ENCODE assay signal across 8 cellular contexts in genomic region chr19:44050740-44051653, GRCh38. TPM values are rescaled to one million over a fixed set of nuclear protein-coding genes. Genes with fewer than 3 reads are reported as not detected.
DNase-seq lines count a peak whose midpoint lies in the region; ATAC-seq, FAIRE-seq and TF ChIP-seq lines count a peak whose summit lies in the region.

No MANE protein-coding gene starts in this region.

- CTCF ChIA-PET in activated B cell treated with CpG ODN at 0.5 μM for 24 hours (lab: Charles Lee): no interaction called here
- CTCF ChIA-PET in endothelial cell of umbilical vein (lab: Charles Lee): interaction anchor here (0.8 kb wide), 1 partner anchor 100 kb away, joined by 3 read pairs; the partner anchor contains the start of gene ZNF221

- no peaks in the 10 kb centered on the region for H3K9me1 ChIP-seq in endothelial cell of umbilical vein (replicated peaks; ENCODE audit: control insufficient read depth, extremely low read depth, insufficient read depth, low read length)

- TF ChIP-seq CTCF in activated B cell treated with CpG ODN at 0.5 μM for 24 hours (IDR thresholded peaks at IDR 0.05) (no peak), endothelial cell of umbilical vein (IDR thresholded peaks at IDR 0.05; ENCODE audit: extremely low read depth in 1 of 2, insufficient read depth in 1 of 2, low read depth in 1 of 2, low read length in 2 of 2) (no peak), tibial artery (IDR thresholded peaks at IDR 0.05) (no peak)

- FAIRE-seq in endothelial cell of umbilical vein (lab: Jason Lieb, UNC): no peak

- H3K9ac ChIP-seq in HUES64 (ENCODE audit: low read depth, low read length) (no peak overlapping the region), endothelial cell of umbilical vein (replicated peaks; ENCODE audit: extremely low read depth, insufficient read depth, low read length) (peak overlapping the region; percentile 0)

- H3K9me3 ChIP-seq in HUES64 (ENCODE audit: insufficient read depth, low read depth, low read length) (no peaks in the 10 kb centered on the region), endothelial cell of umbilical vein (replicated peaks; ENCODE audit: control insufficient read depth, insufficient read depth, low read length) (no peaks in the 10 kb centered on the region), muscle layer of duodenum (ENCODE audit: control insufficient read depth in 1 of 2, low read length in 2 of 2) (peaks cover 0 to 24% of the 10 kb centered on the region in 2 donors), tibial artery (no peaks in the 10 kb centered on the region)

- H3K27ac ChIP-seq in HUES64 (ENCODE audit: low read depth, low read length) (no peak overlapping the region), endothelial cell of umbilical vein (ENCODE audit: insufficient read depth, low read depth, low read length) (no peak overlapping the region), muscle layer of duodenum (ENCODE audit: low read length) (peak overlapping the region; percentile 64), tibial artery (peak overlapping the region; percentile 29 to 77)

- POLR2A ChIA-PET in activated B cell treated with CpG ODN at 0.5 μM for 24 hours (lab: Charles Lee) (interaction anchor here (1.2 to 1.8 kb wide), 2 partner anchors 21 to 44 kb away, joined by 3 to 6 read pairs; partner anchors contain the start of gene ZNF224), endothelial cell of umbilical vein (lab: Charles Lee) (no interaction called here)

- H3K27me3 ChIP-seq in HUES64 (ENCODE audit: insufficient read depth, low read length) (peaks cover 17% of the 10 kb centered on the region; the same call in 1 of the 2 replicates), endothelial cell of umbilical vein (ENCODE audit: control insufficient read depth in 2 of 2, insufficient read depth in 2 of 2, low read length in 2 of 2) (peaks cover 4 to 9% of the 10 kb centered on the region in 2 experiments), muscle layer of duodenum (ENCODE audit: low read depth, low read length) (no peaks in the 10 kb centered on the region), tibial artery (peaks cover 0 to 4% of the 10 kb centered on the region in 2 donors)

- peak overlapping the region; percentile 77 for H3K4me3 ChIP-seq in HUES64 (ENCODE audit: low read length)
- H3K4me3 ChIP-seq in endothelial cell of umbilical vein (replicated peaks in 1 of 3; ENCODE audit: insufficient read depth in 1 of 3, low read depth in 1 of 3, low read length in 3 of 3): peak overlapping the region; percentile 48 to 64 (median 61)
- peak overlapping the region; percentile 77 to 94 for H3K4me3 ChIP-seq in muscle layer of duodenum (ENCODE audit: low read depth in 1 of 2, low read length in 2 of 2)
- peak overlapping the region; percentile 63 to 91 for H3K4me3 ChIP-seq in tibial artery

- H3K4me1 ChIP-seq in HUES64 (ENCODE audit: insufficient read depth, low read length) (no peaks in the 10 kb centered on the region), endothelial cell of umbilical vein (ENCODE audit: control insufficient read depth, extremely low read depth, insufficient read depth, low read length) (peaks cover 11% of the 10 kb centered on the region), muscle layer of duodenum (ENCODE audit: control insufficient read depth in 1 of 2, insufficient read depth in 2 of 2, low read length in 2 of 2) (peaks cover 0 to 8% of the 10 kb centered on the region in 2 donors), tibial artery (peaks cover 0 to 19% (median 12%) of the 10 kb centered on the region in 4 donors)

- dilution Hi-C loops in endothelial cell of umbilical vein (cut with MboI; ENCODE audit: extremely low pct_ligation_motif_present, low sequenced_read_pairs): no loop called here

- H3K4me2 ChIP-seq in endothelial cell of umbilical vein (ENCODE audit: insufficient read depth, low read length): peak overlapping the region; percentile 74

- peaks cover 29% of the 10 kb centered on the region for H3K4me1 Mint-ChIP-seq in activated B cell treated with CpG ODN at 0.5 μM for 24 hours

- BruUV-seq in endothelial cell of umbilical vein (replicated peaks; lab: Mats Ljungman, UMichigan): no TSS peak

- ATAC-seq in activated B cell treated with CpG ODN at 0.5 μM for 24 hours (ENCODE audit: low read depth) (peak; percentile 26), GM19395 (IDR thresholded peaks at IDR 0.05; ENCODE audit: unreplicated experiment) (no peak), HG03039 (IDR thresholded peaks at IDR 0.05; ENCODE audit: unreplicated experiment) (no peak)

- H3K79me2 ChIP-seq in endothelial cell of umbilical vein (ENCODE audit: control insufficient read depth, insufficient read depth, low read length): no peaks in the 10 kb centered on the region

- intact Hi-C loops in activated B cell treated with CpG ODN at 0.5 μM for 24 hours (cut with micrococcal nuclease) (loop anchor here (1.0 kb wide), 2 partner anchors 21 to 43 kb away; partner anchors contain the start of genes ZNF224 and ZNF284), endothelial cell of umbilical vein (cut with micrococcal nuclease) (loop anchor here (1.0 to 5.0 kb wide), 6 partner anchors 21 to 162 kb away; partner anchors contain the start of genes ZNF155, ZNF222, ZNF225 and ZNF227), tibial artery (cut with DNase I; ENCODE audit: low total_unique reads) (loop anchor here (10.0 kb wide), 1 partner anchor 46 kb away; the partner anchor contains the start of gene ZNF230)

- no peak for TF ChIP-seq POLR2A in endothelial cell of umbilical vein (IDR thresholded peaks at IDR 0.05; ENCODE audit: low read depth, low read length)

- peak; percentile 48 for DNase-seq in DMS79 (lab: John Stamatoyannopoulos, UW)
- no peak for DNase-seq in activated B cell treated with CpG ODN at 0.5 μM for 24 hours
- DNase-seq in endothelial cell of umbilical vein (ENCODE audit: low read depth, low spot score): no peak
- DNase-seq in tibial artery: no peak

- no peaks in the 10 kb centered on the region for H4K20me1 ChIP-seq in endothelial cell of umbilical vein (replicated peaks; ENCODE audit: control insufficient read depth, extremely low read depth, insufficient read depth, low read length)

- H3K4me3 Mint-ChIP-seq in activated B cell treated with CpG ODN at 0.5 μM for 24 hours: peak overlapping the region; percentile 94

- H2AFZ ChIP-seq in endothelial cell of umbilical vein (ENCODE audit: low read depth, low read length): peak overlapping the region; percentile 70

- H3K27ac Mint-ChIP-seq in activated B cell treated with CpG ODN at 0.5 μM for 24 hours: peak overlapping the region; percentile 36

- H3K9me3 Mint-ChIP-seq in activated B cell treated with CpG ODN at 0.5 μM for 24 hours: peaks cover 24% of the 10 kb centered on the region

- WGBS in HUES64: 84% methylated on average over 22 of the region's 22 CpGs

- peaks cover 11% of the 10 kb centered on the region for H3K27me3 Mint-ChIP-seq in activated B cell treated with CpG ODN at 0.5 μM for 24 hours

- peaks cover 28% of the 10 kb centered on the region for H3K36me3 Mint-ChIP-seq in activated B cell treated with CpG ODN at 0.5 μM for 24 hours (ENCODE audit: low read depth)

- H3K36me3 ChIP-seq in HUES64 (ENCODE audit: insufficient read depth, low read length) (peaks cover 5% of the 10 kb centered on the region), endothelial cell of umbilical vein (ENCODE audit: control insufficient read depth in 2 of 2, extremely low read depth in 1 of 2, insufficient read depth in 2 of 2, low read length in 2 of 2) (no peaks in the 10 kb centered on the region), muscle layer of duodenum (ENCODE audit: control insufficient read depth in 1 of 2, insufficient read depth in 2 of 2, low read length in 2 of 2) (peaks cover 0 to 16% of the 10 kb centered on the region in 2 donors), tibial artery (peaks cover 9 to 17% (median 10%) of the 10 kb centered on the region in 3 donors)

RNA-seq across cellular contexts. Expression of gene ZNF223, which starts 0.8 kb away (rescaled TPM):
- polyA plus RNA-seq in HUES64 (2013, experiment 1 of 2): 3.9 TPM
- polyA plus RNA-seq in HUES64 (2013, experiment 2 of 2): 6.0 TPM
- 3.6 and 4.5 TPM in 2 replicates for total RNA-seq in activated B cell treated with CpG ODN at 0.5 μM for 24 hours
- total RNA-seq in endothelial cell of umbilical vein: 3.4 and 3.7 TPM in 2 replicates
- polyA plus RNA-seq in endothelial cell of umbilical vein: 1.2 and 1.6 TPM in 2 replicates
- 1.9 and 2.6 TPM in 2 replicates for polyA plus RNA-seq in endothelial cell of umbilical vein (2011; cell fraction: cytosol; rRNA removed)
- 7.3 and 7.8 TPM in 2 replicates for polyA plus RNA-seq in endothelial cell of umbilical vein (2011; cell fraction: nucleus; rRNA removed)
- polyA plus RNA-seq in endothelial cell of umbilical vein (2012): 3.2 and 3.5 TPM in 2 replicates
- polyA minus RNA-seq in endothelial cell of umbilical vein: 1.7 and 8.2 TPM in 2 replicates
- 1.4 TPM for polyA minus RNA-seq in endothelial cell of umbilical vein (2011; cell fraction: cytosol; rRNA and poly(A)+ RNA removed)
- 2.7 and 4.0 TPM in 2 replicates for polyA minus RNA-seq in endothelial cell of umbilical vein (2011; cell fraction: nucleus; rRNA and poly(A)+ RNA removed)

RNA-seq across cellular contexts. Expression of gene ZNF284, which starts 21.0 kb away (rescaled TPM):
- 1.2 TPM for polyA plus RNA-seq in HUES64 (2013, experiment 1 of 2)
- 1.4 TPM for polyA plus RNA-seq in HUES64 (2013, experiment 2 of 2)
- total RNA-seq in activated B cell treated with CpG ODN at 0.5 μM for 24 hours: 2.1 and 2.3 TPM in 2 replicates
- total RNA-seq in endothelial cell of umbilical vein: 2.4 and 2.7 TPM in 2 replicates
- polyA plus RNA-seq in endothelial cell of umbilical vein: 0.98 and 1.1 TPM in 2 replicates
- polyA plus RNA-seq in endothelial cell of umbilical vein (2011; cell fraction: cytosol; rRNA removed): 0.71 and 0.83 TPM in 2 replicates
- polyA plus RNA-seq in endothelial cell of umbilical vein (2011; cell fraction: nucleus; rRNA removed): 2.0 and 2.3 TPM in 2 replicates
- 1.0 and 1.2 TPM in 2 replicates for polyA plus RNA-seq in endothelial cell of umbilical vein (2012)
- 1.4 and 2.5 TPM in 2 replicates for polyA minus RNA-seq in endothelial cell of umbilical vein
- 1.0 TPM for polyA minus RNA-seq in endothelial cell of umbilical vein (2011; cell fraction: cytosol; rRNA and poly(A)+ RNA removed)
- polyA minus RNA-seq in endothelial cell of umbilical vein (2011; cell fraction: nucleus; rRNA and poly(A)+ RNA removed): 0.63 and 1.0 TPM in 2 replicates

RNA-seq across cellular contexts. Expression of gene ZNF222, which starts 25.8 kb away (rescaled TPM):
- 3.5 TPM for polyA plus RNA-seq in HUES64 (2013, experiment 1 of 2)
- polyA plus RNA-seq in HUES64 (2013, experiment 2 of 2): 4.8 TPM
- 6.0 and 6.7 TPM in 2 replicates for total RNA-seq in activated B cell treated with CpG ODN at 0.5 μM for 24 hours
- 4.7 and 5.2 TPM in 2 replicates for total RNA-seq in endothelial cell of umbilical vein
- 0.99 and 2.2 TPM in 2 replicates for polyA plus RNA-seq in endothelial cell of umbilical vein
- polyA plus RNA-seq in endothelial cell of umbilical vein (2011; cell fraction: cytosol; rRNA removed): 3.6 TPM in 2 replicates
- polyA plus RNA-seq in endothelial cell of umbilical vein (2011; cell fraction: nucleus; rRNA removed): 2.1 and 3.7 TPM in 2 replicates
- polyA plus RNA-seq in endothelial cell of umbilical vein (2012): 3.0 and 3.5 TPM in 2 replicates
- polyA minus RNA-seq in endothelial cell of umbilical vein: 2.1 and 3.5 TPM in 2 replicates
- 1.4 TPM for polyA minus RNA-seq in endothelial cell of umbilical vein (2011; cell fraction: cytosol; rRNA and poly(A)+ RNA removed)
- 1.3 and 1.5 TPM in 2 replicates for polyA minus RNA-seq in endothelial cell of umbilical vein (2011; cell fraction: nucleus; rRNA and poly(A)+ RNA removed)

RNA-seq across cellular contexts. Expression of gene ZNF224, which starts 43.2 kb away (rescaled TPM):
- polyA plus RNA-seq in HUES64 (2013, experiment 1 of 2): 8.2 TPM
- 7.1 TPM for polyA plus RNA-seq in HUES64 (2013, experiment 2 of 2)
- total RNA-seq in activated B cell treated with CpG ODN at 0.5 μM for 24 hours (49.2 and 53.3 TPM in 2 replicates), endothelial cell of umbilical vein (19.4 and 21.8 TPM in 2 replicates)
- polyA plus RNA-seq in endothelial cell of umbilical vein: 6.8 and 8.5 TPM in 2 replicates
- polyA plus RNA-seq in endothelial cell of umbilical vein (2011; cell fraction: cytosol; rRNA removed): 3.9 and 7.2 TPM in 2 replicates
- polyA plus RNA-seq in endothelial cell of umbilical vein (2011; cell fraction: nucleus; rRNA removed): 49.4 and 59.6 TPM in 2 replicates
- polyA plus RNA-seq in endothelial cell of umbilical vein (2012): 11.2 TPM in 2 replicates
- polyA minus RNA-seq in endothelial cell of umbilical vein: 24.4 and 25.4 TPM in 2 replicates
- 3.5 TPM for polyA minus RNA-seq in endothelial cell of umbilical vein (2011; cell fraction: cytosol; rRNA and poly(A)+ RNA removed)
- 22.6 and 31.9 TPM in 2 replicates for polyA minus RNA-seq in endothelial cell of umbilical vein (2011; cell fraction: nucleus; rRNA and poly(A)+ RNA removed)

RNA-seq across cellular contexts. Expression of gene ZNF230, which starts 48.2 kb away (rescaled TPM):
- 2.1 TPM for polyA plus RNA-seq in HUES64 (2013, experiment 1 of 2)
- polyA plus RNA-seq in HUES64 (2013, experiment 2 of 2): 1.5 TPM
- total RNA-seq in activated B cell treated with CpG ODN at 0.5 μM for 24 hours (12.1 and 15.0 TPM in 2 replicates), endothelial cell of umbilical vein (2.9 TPM in 2 replicates)
- 1.4 and 1.5 TPM in 2 replicates for polyA plus RNA-seq in endothelial cell of umbilical vein
- polyA plus RNA-seq in endothelial cell of umbilical vein (2011; cell fraction: cytosol; rRNA removed): 0.99 and 1.6 TPM in 2 replicates
- 2.7 and 3.1 TPM in 2 replicates for polyA plus RNA-seq in endothelial cell of umbilical vein (2011; cell fraction: nucleus; rRNA removed)
- 1.4 and 2.2 TPM in 2 replicates for polyA plus RNA-seq in endothelial cell of umbilical vein (2012)
- 2.5 and 4.5 TPM in 2 replicates for polyA minus RNA-seq in endothelial cell of umbilical vein
- 2.6 TPM for polyA minus RNA-seq in endothelial cell of umbilical vein (2011; cell fraction: cytosol; rRNA and poly(A)+ RNA removed)
- 1.4 and 4.3 TPM in 2 replicates for polyA minus RNA-seq in endothelial cell of umbilical vein (2011; cell fraction: nucleus; rRNA and poly(A)+ RNA removed)

Comparison
In these comparisons a context has a peak if more than half of its experiments do, and no peak if none do; other contexts are left out.
1. H3K27ac ChIP-seq: peak in muscle layer of duodenum (single experiment) and tibial artery (2 of 2); none in HUES64 (single experiment) and endothelial cell of umbilical vein (single experiment).
2. Peak in every context shown above with its lines, with median percentiles within 50 percentile points of each other: H3K4me3 ChIP-seq.